ENCODE assay signal across 16 cellular contexts in genomic region chr9:116701940-116702642, GRCh38. TPM values are rescaled to one million over a fixed set of nuclear protein-coding genes. Genes with fewer than 3 reads are reported as not detected.
DNase-seq lines count a peak whose midpoint lies in the region; ATAC-seq and TF ChIP-seq lines count a peak whose summit lies in the region.
"Had no signal": no experiment of that assay in that cellular context is flagged by ENCODE, and none has a peak within 500 bp of the region (broad histone marks: within the 10 kb centered on the region; RNA-seq: fewer than 3 reads in every experiment).

No MANE protein-coding gene starts in this region.

- peak; percentile 52 for ATAC-seq in RWPE2 (ENCODE audit: low read depth)
- ATAC-seq in esophagus mucosa: peak; percentile 48
- no peak for ATAC-seq in HG02973 (IDR thresholded peaks at IDR 0.05; ENCODE audit: unreplicated experiment)
- ATAC-seq in stimulated activated memory B cell treated with anti-CD40 and anti-IgM and Interleukin-4, amounts not matched to agents 10 μg/mL and 1 μg/mL and 100 μg/mL, for 72 hours: no peak

- H3K27me3 ChIP-seq in CD4-positive, alpha-beta memory T cell (ENCODE audit: insufficient read depth, low read length): no peaks in the 10 kb centered on the region
- H3K27me3 ChIP-seq in RWPE2 (ENCODE audit: insufficient read depth, poor library complexity, severe bottlenecking) (no peaks in the 10 kb centered on the region), MG63 (no peaks in the 10 kb centered on the region)
- H3K27me3 ChIP-seq: stomach had no signal

- peaks cover 25% of the 10 kb centered on the region for H3K4me1 ChIP-seq in CD4-positive, alpha-beta memory T cell (ENCODE audit: insufficient read depth, low read length)
- peaks cover 21% of the 10 kb centered on the region for H3K4me1 ChIP-seq in RWPE2 (ENCODE audit: insufficient read depth, poor library complexity, severe bottlenecking)

- H3K27ac ChIP-seq in CD4-positive, alpha-beta memory T cell (ENCODE audit: low read depth, low read length): no peak overlapping the region
- peak overlapping the region; percentile 50 for H3K27ac ChIP-seq in RWPE2 (ENCODE audit: poor library complexity, severe bottlenecking)
- H3K27ac ChIP-seq: coronary artery, stomach had no signal

- no peaks in the 10 kb centered on the region for H3K9me3 Mint-ChIP-seq in CD4-positive, alpha-beta memory T cell
- H3K9me3 Mint-ChIP-seq in stimulated activated memory B cell treated with anti-CD40 and anti-IgM and Interleukin-4, amounts not matched to agents 10 μg/mL and 1 μg/mL and 100 μg/mL, for 72 hours: no peaks in the 10 kb centered on the region

- peaks cover 22% of the 10 kb centered on the region for H3K36me3 ChIP-seq in CD4-positive, alpha-beta memory T cell (ENCODE audit: insufficient read depth, low read length)
- peaks cover 41% of the 10 kb centered on the region for H3K36me3 ChIP-seq in RWPE2 (ENCODE audit: low read depth)
- H3K36me3 ChIP-seq in MG63: peaks cover 56% of the 10 kb centered on the region

- DNase-seq in CD4-positive, alpha-beta memory T cell: no peak
- DNase-seq in EH (ENCODE audit: low read depth) (peak; percentile 53), RWPE2 (ENCODE audit: low spot score) (no peak), GOT3 (lab: John Stamatoyannopoulos, UW) (no peak), MG63 (no peak)
- DNase-seq: AML-193, Calu3, mesendoderm, stomach, T-helper 9 cell had no signal

- H3K4me1 Mint-ChIP-seq in CD4-positive, alpha-beta memory T cell: peaks cover 28 to 38% (median 31%) of the 10 kb centered on the region in 4 donors
- peaks cover 16% of the 10 kb centered on the region for H3K4me1 Mint-ChIP-seq in stimulated activated memory B cell treated with anti-CD40 and anti-IgM and Interleukin-4, amounts not matched to agents 10 μg/mL and 1 μg/mL and 100 μg/mL, for 72 hours
- H3K4me1 Mint-ChIP-seq: nephron had no signal

- POLR2A ChIA-PET in CD4-positive, alpha-beta memory T cell (lab: Charles Lee; ENCODE audit: partially characterized antibody): interaction anchor here (1.5 kb wide), 1 partner anchor 12 kb away, joined by 6 read pairs; no protein-coding TSS in a partner anchor

- no peaks in the 10 kb centered on the region for H3K9me3 ChIP-seq in CD4-positive, alpha-beta memory T cell (ENCODE audit: control insufficient read depth in 1 of 2, low read length in 2 of 2)
- H3K9me3 ChIP-seq in RWPE2 (ENCODE audit: severe bottlenecking) (no peaks in the 10 kb centered on the region), MG63 (no peaks in the 10 kb centered on the region)
- H3K9me3 ChIP-seq: stomach had no signal

- peaks cover 40 to 61% of the 10 kb centered on the region in 2 donors for H3K36me3 Mint-ChIP-seq in CD4-positive, alpha-beta memory T cell
- peaks cover 60% of the 10 kb centered on the region for H3K36me3 Mint-ChIP-seq in stimulated activated memory B cell treated with anti-CD40 and anti-IgM and Interleukin-4, amounts not matched to agents 10 μg/mL and 1 μg/mL and 100 μg/mL, for 72 hours

- H3K4me3 ChIP-seq in CD4-positive, alpha-beta memory T cell (ENCODE audit: low read length in 2 of 2): no peak overlapping the region
- H3K4me3 ChIP-seq in RWPE2 (ENCODE audit: severe bottlenecking) (no peak overlapping the region), MG63 (no peak overlapping the region)
- H3K4me3 ChIP-seq: coronary artery, stomach had no signal

- peak overlapping the region in 4 of 8 donors; percentile 12 to 56 (median 18) for H3K4me3 Mint-ChIP-seq in CD4-positive, alpha-beta memory T cell
- no peak overlapping the region for H3K4me3 Mint-ChIP-seq in stimulated activated memory B cell treated with anti-CD40 and anti-IgM and Interleukin-4, amounts not matched to agents 10 μg/mL and 1 μg/mL and 100 μg/mL, for 72 hours
- H3K4me3 Mint-ChIP-seq: activated naive CD4-positive, alpha-beta T cell treated with anti-CD3 and anti-CD28 coated beads, Interleukin-2, amount 50 U/mL, for 24 hours; nephron had no signal

- TF ChIP-seq CTCF in RWPE2 (IDR thresholded peaks at IDR 0.05; ENCODE audit: poor library complexity, severe bottlenecking): no peak

- intact Hi-C loops in CD4-positive, alpha-beta memory T cell (cut with micrococcal nuclease): no loop called here

- CTCF ChIA-PET in CD4-positive, alpha-beta memory T cell (lab: Charles Lee; ENCODE audit: partially characterized antibody): no interaction called here

- peak overlapping the region in 6 of 7 donors; percentile 28 to 81 (median 56) for H3K27ac Mint-ChIP-seq in CD4-positive, alpha-beta memory T cell
- H3K27ac Mint-ChIP-seq in stimulated activated memory B cell treated with anti-CD40 and anti-IgM and Interleukin-4, amounts not matched to agents 10 μg/mL and 1 μg/mL and 100 μg/mL, for 72 hours: no peak overlapping the region
- H3K27ac Mint-ChIP-seq: activated naive CD4-positive, alpha-beta T cell treated with anti-CD3 and anti-CD28 coated beads, Interleukin-2, amount 50 U/mL, for 24 hours; nephron had no signal

- no peaks in the 10 kb centered on the region for H3K27me3 Mint-ChIP-seq in CD4-positive, alpha-beta memory T cell
- no peaks in the 10 kb centered on the region for H3K27me3 Mint-ChIP-seq in stimulated activated memory B cell treated with anti-CD40 and anti-IgM and Interleukin-4, amounts not matched to agents 10 μg/mL and 1 μg/mL and 100 μg/mL, for 72 hours
- H3K27me3 Mint-ChIP-seq: activated naive CD4-positive, alpha-beta T cell treated with anti-CD3 and anti-CD28 coated beads, Interleukin-2, amount 50 U/mL, for 24 hours had no signal

RNA-seq across cellular contexts. Expression of gene TRIM32, which starts 15.0 kb away (rescaled TPM):
- 10 to 100 TPM; 21.8 to 22.1 TPM for total RNA-seq in CD4-positive, alpha-beta memory T cell
- 10 to 100 TPM; 15.5 to 17.0 TPM for polyA plus RNA-seq in CD4-positive, alpha-beta memory T cell
- total RNA-seq in esophagus mucosa: 10.6 TPM
- 14.2 and 25.1 TPM in 2 replicates for total RNA-seq in MG63 (2014; rRNA removed; shearing (Covaris generic); ENCODE audit: low replicate concordance)

Comparison
In these comparisons a context has a peak if more than half of its experiments do, and no peak if none do; other contexts are left out.
1. ATAC-seq: peak in RWPE2 (single experiment) and esophagus mucosa (single experiment); none in HG02973 (single experiment) and stimulated activated memory B cell treated with anti-CD40 and anti-IgM and Interleukin-4, amounts not matched to agents 10 μg/mL and 1 μg/mL and 100 μg/mL, for 72 hours (single experiment).